1 cellular context compared by ENCODE assay signal in genomic region chr4:23040539-23040938, GRCh38.
TF ChIP-seq lines count a peak whose summit lies in the region.

No MANE protein-coding gene starts in this region.

TF ChIP-seq in GM23338, 12 proteins besides CTCF, POLR2A, EP300 and RAD21 (continued from another document):
- TF ChIP-seq NANOG (IDR thresholded peaks at IDR 0.05; ENCODE audit: borderline replicate concordance), result no peak
- TF ChIP-seq ZNF114 (CRISPR knock-in tag; IDR thresholded peaks at IDR 0.05), result no peak
- no peak for TF ChIP-seq EZH2phosphoT487 (IDR thresholded peaks at IDR 0.05; ENCODE audit: unreplicated experiment)
- TF ChIP-seq JUNB (IDR thresholded peaks at IDR 0.05; ENCODE audit: unreplicated experiment), result no peak
- TF ChIP-seq ZNF331 (CRISPR knock-in tag; IDR thresholded peaks at IDR 0.05; ENCODE audit: low read depth), result no peak
